In genomic region chr1:173867753-173868265, GRCh38 we compare ENCODE assay signal across 1 cellular context.
A peak's percentile ranks its signal among the peaks of the same experiment; 100 is the strongest.
TF ChIP-seq lines count a peak whose summit lies in the region.

Gene GAS5, minus strand, starts transcription at chr1:173867989.

TF ChIP-seq in K562, 482 proteins besides CTCF, POLR2A, EP300 and RAD21 (continued from another document and continues in another):
- TF ChIP-seq, protein P1, sequence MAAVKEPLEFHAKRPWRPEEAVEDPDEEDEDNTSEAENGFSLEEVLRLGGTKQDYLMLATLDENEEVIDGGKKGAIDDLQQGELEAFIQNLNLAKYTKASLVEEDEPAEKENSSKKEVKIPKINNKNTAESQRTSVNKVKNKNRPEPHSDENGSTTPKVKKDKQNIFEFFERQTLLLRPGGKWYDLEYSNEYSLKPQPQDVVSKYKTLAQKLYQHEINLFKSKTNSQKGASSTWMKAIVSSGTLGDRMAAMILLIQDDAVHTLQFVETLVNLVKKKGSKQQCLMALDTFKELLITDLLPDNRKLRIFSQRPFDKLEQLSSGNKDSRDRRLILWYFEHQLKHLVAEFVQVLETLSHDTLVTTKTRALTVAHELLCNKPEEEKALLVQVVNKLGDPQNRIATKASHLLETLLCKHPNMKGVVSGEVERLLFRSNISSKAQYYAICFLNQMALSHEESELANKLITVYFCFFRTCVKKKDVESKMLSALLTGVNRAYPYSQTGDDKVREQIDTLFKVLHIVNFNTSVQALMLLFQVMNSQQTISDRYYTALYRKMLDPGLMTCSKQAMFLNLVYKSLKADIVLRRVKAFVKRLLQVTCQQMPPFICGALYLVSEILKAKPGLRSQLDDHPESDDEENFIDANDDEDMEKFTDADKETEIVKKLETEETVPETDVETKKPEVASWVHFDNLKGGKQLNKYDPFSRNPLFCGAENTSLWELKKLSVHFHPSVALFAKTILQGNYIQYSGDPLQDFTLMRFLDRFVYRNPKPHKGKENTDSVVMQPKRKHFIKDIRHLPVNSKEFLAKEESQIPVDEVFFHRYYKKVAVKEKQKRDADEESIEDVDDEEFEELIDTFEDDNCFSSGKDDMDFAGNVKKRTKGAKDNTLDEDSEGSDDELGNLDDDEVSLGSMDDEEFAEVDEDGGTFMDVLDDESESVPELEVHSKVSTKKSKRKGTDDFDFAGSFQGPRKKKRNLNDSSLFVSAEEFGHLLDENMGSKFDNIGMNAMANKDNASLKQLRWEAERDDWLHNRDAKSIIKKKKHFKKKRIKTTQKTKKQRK (IDR thresholded peaks at IDR 0.05; ENCODE audit: borderline replicate concordance, low read depth, low read length), result no peak
- TF ChIP-seq RFX7 (CRISPR knock-in tag; IDR thresholded peaks at IDR 0.05), result 0 out of 2 replicates have a peak, but pooled peaks have one; percentile 5
- peak in 1 of 2 experiments; percentile 90; a peak in 2 of 4 replicates for TF ChIP-seq CSDE1 (IDR thresholded peaks at IDR 0.05)
- TF ChIP-seq MAFF (IDR thresholded peaks at IDR 0.05; ENCODE audit: low read length), result no peak
- TF ChIP-seq ZNF263 (CRISPR knock-in tag; IDR thresholded peaks at IDR 0.05; ENCODE audit: borderline replicate concordance), result peak; percentile 98
- 0 out of 4 replicates have a peak, but pooled peaks of 1 of the 2 experiments have one; percentile 2 for TF ChIP-seq FOXA3 (CRISPR knock-in tag; conservative IDR thresholded peaks at IDR 0.05 in 1 of 2, IDR thresholded peaks at IDR 0.05 in 1 of 2)
- TF ChIP-seq TCFL5 (CRISPR knock-in tag; conservative IDR thresholded peaks at IDR 0.05), result no peak
- no peak for TF ChIP-seq ZFP30 (CRISPR knock-in tag; IDR thresholded peaks at IDR 0.05; ENCODE audit: borderline replicate concordance)
- peak in 1 of 2 experiments; percentile 77; a peak in 2 of 4 replicates for TF ChIP-seq ZNF318 (IDR thresholded peaks at IDR 0.05; ENCODE audit: borderline replicate concordance in 1 of 2, low read depth in 1 of 2)
- no peak for TF ChIP-seq ARHGAP35 (IDR thresholded peaks at IDR 0.05; ENCODE audit: partially characterized antibody)
- TF ChIP-seq ZNF121 (CRISPR knock-in tag; conservative IDR thresholded peaks at IDR 0.05), result no peak
- TF ChIP-seq SIN3B (IDR thresholded peaks at IDR 0.05; ENCODE audit: low read depth), result peak; percentile 75
- TF ChIP-seq KLF13 (tag; IDR thresholded peaks at IDR 0.05; ENCODE audit: borderline replicate concordance, low read depth), result peak; percentile 39; the same call in 1 of the 2 replicates
- TF ChIP-seq, protein P2, sequence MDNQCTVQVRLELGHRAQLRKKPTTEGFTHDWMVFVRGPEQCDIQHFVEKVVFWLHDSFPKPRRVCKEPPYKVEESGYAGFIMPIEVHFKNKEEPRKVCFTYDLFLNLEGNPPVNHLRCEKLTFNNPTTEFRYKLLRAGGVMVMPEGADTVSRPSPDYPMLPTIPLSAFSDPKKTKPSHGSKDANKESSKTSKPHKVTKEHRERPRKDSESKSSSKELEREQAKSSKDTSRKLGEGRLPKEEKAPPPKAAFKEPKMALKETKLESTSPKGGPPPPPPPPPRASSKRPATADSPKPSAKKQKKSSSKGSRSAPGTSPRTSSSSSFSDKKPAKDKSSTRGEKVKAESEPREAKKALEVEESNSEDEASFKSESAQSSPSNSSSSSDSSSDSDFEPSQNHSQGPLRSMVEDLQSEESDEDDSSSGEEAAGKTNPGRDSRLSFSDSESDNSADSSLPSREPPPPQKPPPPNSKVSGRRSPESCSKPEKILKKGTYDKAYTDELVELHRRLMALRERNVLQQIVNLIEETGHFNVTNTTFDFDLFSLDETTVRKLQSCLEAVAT (IDR thresholded peaks at IDR 0.05), result peak; percentile 85 to 93
- TF ChIP-seq, protein P3, sequence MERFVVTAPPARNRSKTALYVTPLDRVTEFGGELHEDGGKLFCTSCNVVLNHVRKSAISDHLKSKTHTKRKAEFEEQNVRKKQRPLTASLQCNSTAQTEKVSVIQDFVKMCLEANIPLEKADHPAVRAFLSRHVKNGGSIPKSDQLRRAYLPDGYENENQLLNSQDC (CRISPR knock-in tag; IDR thresholded peaks at IDR 0.05), result peak; percentile 84; the same call in 1 of the 2 replicates
- no peak for TF ChIP-seq MAFG (tag; conservative IDR thresholded peaks at IDR 0.05)
- peak; percentile 55 for TF ChIP-seq ZSCAN29 (IDR thresholded peaks at IDR 0.05)
- TF ChIP-seq HNRNPLL (IDR thresholded peaks at IDR 0.05; ENCODE audit: low read depth, low read length, poor library complexity, severe bottlenecking), result peak; percentile 49
- no peak for TF ChIP-seq CBX5 (IDR thresholded peaks at IDR 0.05; ENCODE audit: borderline replicate concordance, low read depth)
- TF ChIP-seq GTF2A2 (tag; IDR thresholded peaks at IDR 0.05), result peak; percentile 98
- peak; percentile 7; the same call in 1 of the 2 replicates for TF ChIP-seq ZKSCAN1 (IDR thresholded peaks at IDR 0.05; ENCODE audit: low read depth, low read length)
- TF ChIP-seq THRB (CRISPR knock-in tag; conservative IDR thresholded peaks at IDR 0.05), result peak; percentile 70; the same call in 1 of the 2 replicates
- TF ChIP-seq ZNF778 (CRISPR knock-in tag; IDR thresholded peaks at IDR 0.05), result no peak
- 0 out of 2 replicates have a peak, but pooled peaks have one; percentile 57 for TF ChIP-seq GABPA (tag; conservative IDR thresholded peaks at IDR 0.05; ENCODE audit: low read depth)
- no peak for TF ChIP-seq KLF16 (IDR thresholded peaks at IDR 0.05)
- TF ChIP-seq, protein P4, sequence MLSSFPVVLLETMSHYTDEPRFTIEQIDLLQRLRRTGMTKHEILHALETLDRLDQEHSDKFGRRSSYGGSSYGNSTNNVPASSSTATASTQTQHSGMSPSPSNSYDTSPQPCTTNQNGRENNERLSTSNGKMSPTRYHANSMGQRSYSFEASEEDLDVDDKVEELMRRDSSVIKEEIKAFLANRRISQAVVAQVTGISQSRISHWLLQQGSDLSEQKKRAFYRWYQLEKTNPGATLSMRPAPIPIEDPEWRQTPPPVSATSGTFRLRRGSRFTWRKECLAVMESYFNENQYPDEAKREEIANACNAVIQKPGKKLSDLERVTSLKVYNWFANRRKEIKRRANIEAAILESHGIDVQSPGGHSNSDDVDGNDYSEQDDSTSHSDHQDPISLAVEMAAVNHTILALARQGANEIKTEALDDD (IDR thresholded peaks at IDR 0.05), result no peak
- no peak for TF ChIP-seq RBM15 (IDR thresholded peaks at IDR 0.05; ENCODE audit: insufficient read depth, low read length)
- no peak for TF ChIP-seq MCM3 (IDR thresholded peaks at IDR 0.05)
- TF ChIP-seq WHSC1 (IDR thresholded peaks at IDR 0.05; ENCODE audit: low read length), result no peak
- no peak for TF ChIP-seq CTBP1 (IDR thresholded peaks at IDR 0.05; ENCODE audit: borderline replicate concordance)
- no peak; the same call in 1 of the 2 replicates for TF ChIP-seq CBFB (CRISPR knock-in tag; IDR thresholded peaks at IDR 0.05)
- no peak for TF ChIP-seq SLC30A9 (CRISPR knock-in tag; IDR thresholded peaks at IDR 0.05)
- TF ChIP-seq ZNF224 (CRISPR knock-in tag; IDR thresholded peaks at IDR 0.05), result no peak; the same call in 1 of the 2 replicates
- TF ChIP-seq REST (CRISPR knock-in tag; IDR thresholded peaks at IDR 0.05; ENCODE audit: low read depth), result peak; percentile 43; the same call in 1 of the 2 replicates
